Comparison of ENCODE assay signal across 9 cellular contexts in the genomic region with DNA sequence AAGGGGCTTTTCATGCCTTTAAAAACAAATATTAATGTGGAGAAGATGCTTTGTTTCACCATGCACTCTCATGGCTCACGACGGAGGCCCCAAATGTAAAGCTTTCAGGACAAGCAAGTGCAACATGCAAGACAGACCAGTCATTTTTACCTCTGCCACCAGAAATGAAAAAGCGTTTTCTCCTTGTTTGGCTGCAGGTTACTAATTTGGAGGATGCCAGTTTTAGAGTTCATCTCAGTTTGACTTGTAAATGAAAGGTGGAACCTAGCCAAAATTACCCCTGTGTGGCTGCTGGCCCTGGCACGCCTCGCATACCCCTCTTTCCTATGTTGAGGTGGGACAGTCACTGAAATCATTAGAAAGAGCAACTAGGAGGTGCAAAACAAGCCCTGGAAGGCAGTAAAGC.
DNase-seq lines count a peak whose midpoint lies in the region; ATAC-seq and TF ChIP-seq lines count a peak whose summit lies in the region.
"Had no signal": no experiment of that assay in that cellular context is flagged by ENCODE, and none has a peak within 500 bp of the region (broad histone marks: within the 10 kb centered on the region; RNA-seq: fewer than 3 reads in every experiment).

No MANE protein-coding gene starts in this region.

- no peaks in the 10 kb centered on the region for H3K27me3 Mint-ChIP-seq in CD8-positive, alpha-beta memory T cell

- no peak for DNase-seq in CD8-positive, alpha-beta memory T cell
- no peak for DNase-seq in NCI-H2227 treated with DMSO at 0.1 percent for 48 hours (lab: John Stamatoyannopoulos, UW)
- no peak for DNase-seq in occipital lobe (lab: John Stamatoyannopoulos, UW)
- DNase-seq in NCI-H1105 (lab: John Stamatoyannopoulos, UW): no peak
- DNase-seq in esophagus muscularis mucosa (ENCODE audit: extremely low spot score): no peak
- DNase-seq: H7 had no signal

- no peak for TF ChIP-seq EP300 in esophagus muscularis mucosa (IDR thresholded peaks at IDR 0.05)

- CTCF ChIA-PET in CD8-positive, alpha-beta memory T cell (lab: Charles Lee): no interaction called here

- peak overlapping the region in 6 of 8 donors; percentile 10 to 75 (median 38) for H3K27ac Mint-ChIP-seq in CD8-positive, alpha-beta memory T cell

- H3K4me3 Mint-ChIP-seq in CD8-positive, alpha-beta memory T cell: peak overlapping the region in 1 of 7 donors; percentile 70

- no peak overlapping the region for H2AFZ ChIP-seq in OCI-LY3 (ENCODE audit: low read depth, low read length)

- 90% methylated on average over 5 of the region's 5 CpGs for WGBS in esophagus muscularis mucosa

- no peak for TF ChIP-seq POLR2A in esophagus muscularis mucosa (IDR thresholded peaks at IDR 0.05; ENCODE audit: low read depth)

- H3K4me3 ChIP-seq in CD8-positive, alpha-beta memory T cell (ENCODE audit: low read length): no peak overlapping the region
- H3K4me3 ChIP-seq in OCI-LY3 (ENCODE audit: low read length): peak overlapping the region; percentile 59
- no peak overlapping the region for H3K4me3 ChIP-seq in esophagus muscularis mucosa

- H3K27me3 ChIP-seq in CD8-positive, alpha-beta memory T cell (ENCODE audit: insufficient read depth, low read length, poor library complexity, severe bottlenecking): no peaks in the 10 kb centered on the region
- no peaks in the 10 kb centered on the region for H3K27me3 ChIP-seq in OCI-LY3 (ENCODE audit: low read depth, low read length)
- no peaks in the 10 kb centered on the region for H3K27me3 ChIP-seq in esophagus muscularis mucosa

- intact Hi-C loops in esophagus muscularis mucosa (cut with DNase I): no loop called here

- peaks cover 99% of the 10 kb centered on the region for H4K20me1 ChIP-seq in OCI-LY3 (ENCODE audit: insufficient read depth, low read length)

- H3K36me3 ChIP-seq in CD8-positive, alpha-beta memory T cell (ENCODE audit: insufficient read depth, low read length): no peaks in the 10 kb centered on the region
- H3K36me3 ChIP-seq in OCI-LY3 (replicated peaks; ENCODE audit: low read depth, low read length) (peaks cover 53% of the 10 kb centered on the region), esophagus muscularis mucosa (no peaks in the 10 kb centered on the region)

- no peaks in the 10 kb centered on the region for H3K9me3 Mint-ChIP-seq in CD8-positive, alpha-beta memory T cell

- peaks cover 97% of the 10 kb centered on the region for H3K79me2 ChIP-seq in OCI-LY3 (ENCODE audit: low read length)

- H3K9ac ChIP-seq in OCI-LY3 (ENCODE audit: low read length): peak overlapping the region; percentile 50

- POLR2A ChIA-PET in CD8-positive, alpha-beta memory T cell (lab: Charles Lee): interaction anchor here (0.6 kb wide), 1 partner anchor 14 kb away, joined by 3 read pairs; no protein-coding TSS in a partner anchor

- H3K4me1 Mint-ChIP-seq in CD8-positive, alpha-beta memory T cell: peaks cover 44 to 69% (median 67%) of the 10 kb centered on the region in 3 donors

- peaks cover 3 to 9% (median 5%) of the 10 kb centered on the region in 3 donors for H3K36me3 Mint-ChIP-seq in CD8-positive, alpha-beta memory T cell

- H3K4me1 ChIP-seq in CD8-positive, alpha-beta memory T cell (ENCODE audit: insufficient read depth, low read length): peaks cover 37% of the 10 kb centered on the region
- H3K4me1 ChIP-seq in OCI-LY3 (ENCODE audit: low read length) (peaks cover 75% of the 10 kb centered on the region), esophagus muscularis mucosa (peaks cover 24 to 71% (median 59%) of the 10 kb centered on the region in 4 donors)

- H3K9me3 ChIP-seq in CD8-positive, alpha-beta memory T cell (ENCODE audit: low read length): no peaks in the 10 kb centered on the region
- H3K9me3 ChIP-seq in OCI-LY3 (ENCODE audit: insufficient read depth, low read length) (no peaks in the 10 kb centered on the region), esophagus muscularis mucosa (no peaks in the 10 kb centered on the region)

- no peak overlapping the region for H3K27ac ChIP-seq in CD8-positive, alpha-beta memory T cell (ENCODE audit: low read depth, low read length)
- H3K27ac ChIP-seq in OCI-LY3 (ENCODE audit: low read length): peak overlapping the region; percentile 76
- H3K27ac ChIP-seq in esophagus muscularis mucosa (replicated peaks in 1 of 4): no peak overlapping the region

- TF ChIP-seq CTCF in OCI-LY3 (IDR thresholded peaks at IDR 0.05; ENCODE audit: low read depth, low read length) (no peak), esophagus muscularis mucosa (IDR thresholded peaks at IDR 0.05) (no peak)

- H3K4me2 ChIP-seq in OCI-LY3 (ENCODE audit: low read length): peak overlapping the region; percentile 79

- peak; percentile 64 for ATAC-seq in GM18907 (IDR thresholded peaks at IDR 0.05; ENCODE audit: unreplicated experiment)
- ATAC-seq in HG02678 (IDR thresholded peaks at IDR 0.05; ENCODE audit: unreplicated experiment): peak; percentile 57
